Comparison of ENCODE assay signal across 8 cellular contexts in genomic region chr5:88875609-88876234, GRCh38. TPM values are rescaled to one million over a fixed set of nuclear protein-coding genes. Genes with fewer than 3 reads are reported as not detected.
DNase-seq lines count a peak whose midpoint lies in the region; TF ChIP-seq lines count a peak whose summit lies in the region.

No MANE protein-coding gene starts in this region.

- H3K4me1 ChIP-seq in left ventricle myocardium inferior (peaks cover 83% of the 10 kb centered on the region), Peyer's patch (no peaks in the 10 kb centered on the region)

- no peak for TF ChIP-seq CTCF in left ventricle myocardium inferior (IDR thresholded peaks at IDR 0.05; ENCODE audit: borderline replicate concordance)
- no peak for TF ChIP-seq CTCF in Peyer's patch (IDR thresholded peaks at IDR 0.05)

- intact Hi-C loops in left ventricle myocardium inferior (cut with micrococcal nuclease): loop anchor here (5.0 kb wide), 1 partner anchor 133 kb away; no protein-coding TSS in a partner anchor

- peak; percentile 33 for DNase-seq in COR-L47 (lab: John Stamatoyannopoulos, UW)
- peak; percentile 49 for DNase-seq in HCEC 1CT
- DNase-seq in OCI-M1 (lab: John Stamatoyannopoulos, UW): peak; percentile 84
- DNase-seq in left ventricle myocardium inferior: no peak
- DNase-seq in Peyer's patch: no peak
- DNase-seq in DMS79 treated with DMSO at 0.1 percent for 48 hours (lab: John Stamatoyannopoulos, UW): no peak
- DNase-seq in NK-92 (lab: John Stamatoyannopoulos, UW; ENCODE audit: unreplicated experiment): no peak
- DNase-seq in stimulated activated CD4-positive, alpha-beta T cell treated with anti-CD3 and anti-CD28 coated beads, Interleukin-4, amount 100 ng/mL, for 24 hours: no peak

- H3K36me3 ChIP-seq in left ventricle myocardium inferior: no peaks in the 10 kb centered on the region
- H3K36me3 ChIP-seq in Peyer's patch: no peaks in the 10 kb centered on the region

- peak overlapping the region; percentile 79 for H3K4me3 ChIP-seq in left ventricle myocardium inferior
- no peak overlapping the region for H3K4me3 ChIP-seq in Peyer's patch

- no peaks in the 10 kb centered on the region for H3K9me3 ChIP-seq in left ventricle myocardium inferior (replicated peaks)
- H3K9me3 ChIP-seq in Peyer's patch: no peaks in the 10 kb centered on the region

- H3K27me3 ChIP-seq in left ventricle myocardium inferior (ENCODE audit: low read depth) (no peaks in the 10 kb centered on the region), Peyer's patch (no peaks in the 10 kb centered on the region)

- no peak for TF ChIP-seq POLR2A in Peyer's patch (IDR thresholded peaks at IDR 0.05)

- H3K27ac ChIP-seq in left ventricle myocardium inferior (replicated peaks) (peak overlapping the region; percentile 94), Peyer's patch (peak overlapping the region in 1 of 4 donors; percentile 6)

RNA-seq across cellular contexts. Expression of gene MEF2C, which starts 7.3 kb away (rescaled TPM):
- 54.2 TPM for total RNA-seq in left ventricle myocardium inferior
- total RNA-seq in Peyer's patch: 100 to 1,000 TPM in 1 of 4 donors, 10 to 100 TPM in 2, 1 to 10 TPM in 1; 5.4 to 137 (median 14.4) TPM

Comparison
In these comparisons a context has a peak if more than half of its experiments do, and no peak if none do; other contexts are left out.
1. DNase-seq: peak in COR-L47 (single experiment), HCEC 1CT (single experiment) and OCI-M1 (single experiment); none in left ventricle myocardium inferior (single experiment), Peyer's patch (0 of 3), DMS79 treated with DMSO at 0.1 percent for 48 hours (single experiment), NK-92 (single experiment) and stimulated activated CD4-positive, alpha-beta T cell treated with anti-CD3 and anti-CD28 coated beads, Interleukin-4, amount 100 ng/mL, for 24 hours (single experiment).